Comparison of ENCODE assay signal across 29 cellular contexts in the genomic region with DNA sequence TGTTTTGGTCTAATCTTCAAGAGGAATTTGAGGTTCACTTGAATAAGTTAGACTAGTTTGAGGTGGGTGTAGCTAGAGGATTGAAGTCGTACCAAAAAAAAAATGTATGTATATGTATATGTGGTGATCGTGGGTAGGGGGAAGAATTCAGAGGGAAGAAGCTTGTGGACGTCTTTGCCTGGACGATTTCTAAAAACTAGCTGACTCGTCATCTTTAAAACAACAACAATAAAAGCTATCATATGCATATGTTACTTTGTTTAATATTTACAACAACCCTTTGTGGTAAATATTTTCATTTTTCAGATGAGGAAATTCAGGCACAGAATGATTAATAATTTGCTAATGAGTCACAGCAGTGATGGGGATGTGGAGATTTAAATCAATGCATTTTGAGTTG.
"Had no signal": no experiment of that assay in that cellular context is flagged by ENCODE, and none has a peak within 500 bp of the region (broad histone marks: within the 10 kb centered on the region; RNA-seq: fewer than 3 reads in every experiment).

No MANE protein-coding gene starts in this region.

- H3K4me3 Mint-ChIP-seq: activated CD4-positive, alpha-beta memory T cell treated with anti-CD3 and anti-CD28 coated beads, Interleukin-2, amount 10 ng/mL, durations not matched to agents 7 days and 5 days; activated CD4-positive, alpha-beta T cell treated with anti-CD3 and anti-CD28 coated beads, Interleukin-2, amount 10 ng/mL, durations not matched to agents 7 days and 5 days; activated naive CD4-positive, alpha-beta T cell treated with anti-CD3 and anti-CD28 coated beads, Interleukin-2, amount 50 U/mL, for 24 hours; activated naive CD8-positive, alpha-beta T cell treated with anti-CD3 and anti-CD28 coated beads, Interleukin-2, amount 50 U/mL, for 24 hours; activated T-cell treated with anti-CD3 and anti-CD28 coated beads, Interleukin-2, amount 50 U/mL, for 4 hours; memory B cell; naive thymus-derived CD4-positive, alpha-beta T cell; stimulated activated naive B cell treated with anti-CD40 and anti-IgM and Interleukin-4, amounts not matched to agents 10 μg/mL and 1 μg/mL and 100 μg/mL, for 72 hours; T-helper 17 cell had no signal

- H3K36me3 ChIP-seq: breast epithelium, ovary, sigmoid colon had no signal

- H3K4me1 ChIP-seq: breast epithelium, sigmoid colon had no signal

- H3K9me3 Mint-ChIP-seq: activated CD4-positive, alpha-beta memory T cell treated with anti-CD3 and anti-CD28 coated beads, Interleukin-2, amount 10 ng/mL, durations not matched to agents 7 days and 5 days; activated CD4-positive, alpha-beta T cell treated with anti-CD3 and anti-CD28 coated beads, Interleukin-2, amount 10 ng/mL, durations not matched to agents 7 days and 5 days; activated naive CD4-positive, alpha-beta T cell treated with anti-CD3 and anti-CD28 coated beads, Interleukin-2, amount 50 U/mL, for 24 hours; activated naive CD8-positive, alpha-beta T cell treated with anti-CD3 and anti-CD28 coated beads, Interleukin-2, amount 50 U/mL, for 24 hours; activated T-cell treated with anti-CD3 and anti-CD28 coated beads, Interleukin-2, amount 50 U/mL, for 4 hours; activated T-helper 2 cell treated with anti-CD3 and anti-CD28 coated beads, Interferon-gamma antibody, Interleukin-2, Interleukin-4, amounts not matched to agents 10 μg/mL and 5 μg/mL and 100 μg/mL, durations not matched to agents 14 hours and 24 hours and 36 hours; memory B cell; stimulated activated naive B cell treated with anti-CD40 and anti-IgM and Interleukin-4, amounts not matched to agents 10 μg/mL and 1 μg/mL and 100 μg/mL, for 72 hours had no signal

- H3K9me3 ChIP-seq: breast epithelium, esophagus squamous epithelium, ovary, sigmoid colon, suprapubic skin, tibial artery had no signal

- FAIRE-seq: frontal cortex, small intestine had no signal

- H3K27ac Mint-ChIP-seq: activated CD4-positive, alpha-beta memory T cell treated with anti-CD3 and anti-CD28 coated beads, Interleukin-2, amount 10 ng/mL, durations not matched to agents 7 days and 5 days; activated CD4-positive, alpha-beta T cell treated with anti-CD3 and anti-CD28 coated beads, Interleukin-2, amount 10 ng/mL, durations not matched to agents 7 days and 5 days; activated naive CD4-positive, alpha-beta T cell treated with anti-CD3 and anti-CD28 coated beads, Interleukin-2, amount 50 U/mL, for 24 hours; activated naive CD8-positive, alpha-beta T cell treated with anti-CD3 and anti-CD28 coated beads, Interleukin-2, amount 50 U/mL, for 24 hours; activated T-helper 2 cell treated with anti-CD3 and anti-CD28 coated beads, Interferon-gamma antibody, Interleukin-2, Interleukin-4, amounts not matched to agents 10 μg/mL and 5 μg/mL and 100 μg/mL, durations not matched to agents 14 hours and 24 hours and 36 hours; memory B cell; naive thymus-derived CD4-positive, alpha-beta T cell; stimulated activated naive B cell treated with anti-CD40 and anti-IgM and Interleukin-4, amounts not matched to agents 10 μg/mL and 1 μg/mL and 100 μg/mL, for 72 hours; T-helper 17 cell had no signal

- DNase-seq: activated CD4-positive, alpha-beta memory T cell treated with anti-CD3 and anti-CD28 coated beads, Interleukin-2, amount 10 ng/mL, durations not matched to agents 7 days and 5 days; activated CD4-positive, alpha-beta T cell treated with anti-CD3 and anti-CD28 coated beads, Interleukin-2, amount 10 ng/mL, durations not matched to agents 7 days and 5 days; activated CD8-positive, alpha-beta memory T cell treated with anti-CD3 and anti-CD28 coated beads, Interleukin-2, amount 50 U/mL, for 48 hours; activated naive CD8-positive, alpha-beta T cell treated with anti-CD3 and anti-CD28 coated beads, Interleukin-2, amount 50 U/mL, for 24 hours; activated T-cell treated with anti-CD3 and anti-CD28 coated beads, Interleukin-2, amount 50 U/mL, for 4 hours; amygdala; central memory CD4-positive, alpha-beta T cell; esophagus squamous epithelium; midbrain; naive thymus-derived CD4-positive, alpha-beta T cell; ovary; retina; sigmoid colon; small intestine; stimulated activated CD4-positive, alpha-beta T cell treated with anti-CD3 and anti-CD28 coated beads, Interleukin-4, amount 100 ng/mL, for 4 hours; stimulated activated CD8-positive, alpha-beta memory T cell treated with anti-CD3 and anti-CD28 coated beads, Interleukin-4, amount 100 ng/mL, for 48 hours; stimulated activated naive B cell treated with anti-CD40 and anti-IgM and Interleukin-4, amounts not matched to agents 10 μg/mL and 1 μg/mL and 100 μg/mL, for 72 hours; T-helper 17 cell; T1000; tibial artery; WERI-Rb-1 had no signal

- H3K27me3 ChIP-seq: breast epithelium, esophagus squamous epithelium, ovary, sigmoid colon, suprapubic skin, tibial artery had no signal

- ATAC-seq: activated CD4-positive, CD25-positive, alpha-beta regulatory T cell treated with anti-CD3 and anti-CD28 coated beads, Interleukin-2, amount 50 U/mL, for 24 hours; activated naive CD8-positive, alpha-beta T cell treated with anti-CD3 and anti-CD28 coated beads, Interleukin-2, amount 50 U/mL, for 24 hours; activated T-cell treated with anti-CD3 and anti-CD28 coated beads, Interleukin-2, amount 50 U/mL, for 4 hours; naive thymus-derived CD4-positive, alpha-beta T cell; stimulated activated naive B cell treated with anti-CD40 and anti-IgM and Interleukin-4, amounts not matched to agents 10 μg/mL and 1 μg/mL and 100 μg/mL, for 72 hours; T-helper 17 cell had no signal

- H3K27me3 Mint-ChIP-seq: activated CD4-positive, alpha-beta memory T cell treated with anti-CD3 and anti-CD28 coated beads, Interleukin-2, amount 10 ng/mL, durations not matched to agents 7 days and 5 days; activated CD4-positive, alpha-beta T cell treated with anti-CD3 and anti-CD28 coated beads, Interleukin-2, amount 10 ng/mL, durations not matched to agents 7 days and 5 days; activated naive CD4-positive, alpha-beta T cell treated with anti-CD3 and anti-CD28 coated beads, Interleukin-2, amount 50 U/mL, for 24 hours; activated naive CD8-positive, alpha-beta T cell treated with anti-CD3 and anti-CD28 coated beads, Interleukin-2, amount 50 U/mL, for 24 hours; memory B cell; naive thymus-derived CD4-positive, alpha-beta T cell; progenitor cell of endocrine pancreas; stimulated activated naive B cell treated with anti-CD40 and anti-IgM and Interleukin-4, amounts not matched to agents 10 μg/mL and 1 μg/mL and 100 μg/mL, for 72 hours; T-helper 17 cell had no signal

- H3K27ac ChIP-seq: breast epithelium, esophagus squamous epithelium, ovary, sigmoid colon, suprapubic skin, tibial artery, WERI-Rb-1 had no signal

- H3K4me3 ChIP-seq: breast epithelium, esophagus squamous epithelium, ovary, sigmoid colon, suprapubic skin, tibial artery had no signal
